Comparison of ENCODE assay signal across 1 cellular context in genomic region chr9:109252291-109252690, GRCh38.
TF ChIP-seq lines count a peak whose summit lies in the region.

No MANE protein-coding gene starts in this region.

TF ChIP-seq in IMR-90, 13 proteins besides CTCF, POLR2A, EP300 and RAD21 (continued from another document):
- TF ChIP-seq ELK1 (IDR thresholded peaks at IDR 0.05; ENCODE audit: borderline replicate concordance, low read depth, low read length): no peak
- no peak for TF ChIP-seq RCOR1 (IDR thresholded peaks at IDR 0.05; ENCODE audit: insufficient replicate concordance, low read length)
- TF ChIP-seq MAFK (IDR thresholded peaks at IDR 0.05; ENCODE audit: low read depth, low read length): no peak
